Comparison of ENCODE assay signal across 8 cellular contexts in the genomic region with DNA sequence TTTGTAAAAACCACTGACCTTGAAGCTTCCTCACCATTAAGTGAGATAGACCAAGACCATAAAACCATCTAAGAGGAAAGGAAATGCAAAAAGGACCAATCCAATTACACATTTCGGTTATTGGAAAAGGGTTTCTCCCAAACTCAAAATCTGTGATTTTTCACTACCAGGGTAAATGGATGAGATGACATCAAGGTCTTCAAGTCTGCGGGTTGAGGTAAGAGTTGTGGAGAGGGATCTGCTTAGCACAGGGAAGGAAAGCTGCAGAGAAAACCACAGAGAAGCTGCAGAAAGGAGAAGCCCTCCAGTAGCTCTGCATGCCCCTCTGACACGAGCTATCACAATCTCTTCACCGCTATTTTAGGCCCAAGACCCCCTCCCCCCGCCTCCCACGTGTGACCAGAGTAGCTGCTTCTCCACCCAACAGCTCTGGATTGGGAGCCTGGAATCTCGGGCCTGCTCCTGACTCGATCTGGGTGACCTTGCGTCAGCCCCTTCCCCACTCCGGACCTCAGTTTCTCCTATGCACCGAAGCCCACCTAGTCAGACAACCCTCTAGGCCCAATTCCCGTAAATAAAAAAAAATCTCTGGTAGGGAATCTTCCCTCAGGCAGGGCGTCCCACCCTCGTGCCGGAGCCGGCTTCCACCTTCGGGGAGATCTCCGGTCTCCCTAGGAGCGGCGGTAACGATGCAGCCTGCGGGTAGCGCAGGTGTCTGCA. TPM values are rescaled to one million over a fixed set of nuclear protein-coding genes. Genes with fewer than 3 reads are reported as not detected.
DNase-seq lines count a peak whose midpoint lies in the region; ATAC-seq and TF ChIP-seq lines count a peak whose summit lies in the region.

No MANE protein-coding gene starts in this region.

- DNase-seq in BE2C, result peak; percentile 68
- DNase-seq in SJCRH30, result peak; percentile 46 to 53
- DNase-seq in coronary artery (ENCODE audit: low spot score), result no peak
- peak; percentile 83 for DNase-seq in mesenteric fat pad (ENCODE audit: low spot score)

- H3K27ac ChIP-seq in SJCRH30, result peak overlapping the region; percentile 80
- H3K27ac ChIP-seq in coronary artery, result peak overlapping the region; percentile 91 to 99
- H3K27ac ChIP-seq in thymus (ENCODE audit: low read depth), result peak overlapping the region; percentile 96

- peak; percentile 5 for ATAC-seq in GM21825 (IDR thresholded peaks at IDR 0.05; ENCODE audit: unreplicated experiment)
- ATAC-seq in GM19328 (IDR thresholded peaks at IDR 0.05; ENCODE audit: unreplicated experiment), result no peak
- ATAC-seq in esophagus mucosa, result no peak

- H3K27me3 ChIP-seq in BE2C, result no peaks in the 10 kb centered on the region
- no peaks in the 10 kb centered on the region for H3K27me3 ChIP-seq in SJCRH30
- H3K27me3 ChIP-seq in thymus (ENCODE audit: control insufficient read depth, insufficient read depth), result no peaks in the 10 kb centered on the region

- no peaks in the 10 kb centered on the region; the same call in 1 of the 2 replicates for H3K4me1 ChIP-seq in BE2C
- no peaks in the 10 kb centered on the region for H3K4me1 ChIP-seq in SJCRH30
- H3K4me1 ChIP-seq in thymus (ENCODE audit: control insufficient read depth, insufficient read depth, low read length), result peaks cover 6% of the 10 kb centered on the region

- H3K4me3 ChIP-seq in BE2C (ENCODE audit: low read depth, low read length) (peak overlapping the region; percentile 89), SJCRH30 (peak overlapping the region; percentile 85), coronary artery (peak overlapping the region; percentile 91), thymus (ENCODE audit: low read length) (peak overlapping the region; percentile 97)

- H3K36me3 ChIP-seq in BE2C (peaks cover 31% of the 10 kb centered on the region), SJCRH30 (peaks cover 13% of the 10 kb centered on the region; the same call in 1 of the 2 replicates), thymus (ENCODE audit: control insufficient read depth, insufficient read depth) (no peaks in the 10 kb centered on the region)

- TF ChIP-seq CTCF in BE2C (IDR thresholded peaks at IDR 0.05; ENCODE audit: low read depth, low read length) (no peak), coronary artery (IDR thresholded peaks at IDR 0.05) (no peak)

- under 1% methylated on average over 23 of the region's 23 CpGs for WGBS in thymus

- H3K9me3 ChIP-seq in BE2C (no peaks in the 10 kb centered on the region), SJCRH30 (replicated peaks) (no peaks in the 10 kb centered on the region), thymus (ENCODE audit: control insufficient read depth) (no peaks in the 10 kb centered on the region)

RNA-seq across cellular contexts. Expression of a gene that starts 0.7 kb away (rescaled TPM):
- 20.3 TPM for polyA plus RNA-seq in BE2C (2012; ENCODE audit: insufficient read depth, insufficient read length, low read depth)
- total RNA-seq in SJCRH30 (2014; rRNA removed; shearing (Covaris generic)), result 25.7 and 31.1 TPM in 2 replicates
- 31.6 TPM for total RNA-seq in mesenteric fat pad
- polyA plus RNA-seq in thymus, result 9.2 TPM
- total RNA-seq in esophagus mucosa, result 18.6 TPM

RNA-seq across cellular contexts. Expression of a gene that starts 17.5 kb away (rescaled TPM):
- 14.3 TPM for polyA plus RNA-seq in BE2C (2012; ENCODE audit: insufficient read depth, insufficient read length, low read depth)
- 23.0 and 23.5 TPM in 2 replicates for total RNA-seq in SJCRH30 (2014; rRNA removed; shearing (Covaris generic))
- total RNA-seq in mesenteric fat pad (17.4 TPM), esophagus mucosa (24.0 TPM)
- 25.7 TPM for polyA plus RNA-seq in thymus
